In the genomic region with DNA sequence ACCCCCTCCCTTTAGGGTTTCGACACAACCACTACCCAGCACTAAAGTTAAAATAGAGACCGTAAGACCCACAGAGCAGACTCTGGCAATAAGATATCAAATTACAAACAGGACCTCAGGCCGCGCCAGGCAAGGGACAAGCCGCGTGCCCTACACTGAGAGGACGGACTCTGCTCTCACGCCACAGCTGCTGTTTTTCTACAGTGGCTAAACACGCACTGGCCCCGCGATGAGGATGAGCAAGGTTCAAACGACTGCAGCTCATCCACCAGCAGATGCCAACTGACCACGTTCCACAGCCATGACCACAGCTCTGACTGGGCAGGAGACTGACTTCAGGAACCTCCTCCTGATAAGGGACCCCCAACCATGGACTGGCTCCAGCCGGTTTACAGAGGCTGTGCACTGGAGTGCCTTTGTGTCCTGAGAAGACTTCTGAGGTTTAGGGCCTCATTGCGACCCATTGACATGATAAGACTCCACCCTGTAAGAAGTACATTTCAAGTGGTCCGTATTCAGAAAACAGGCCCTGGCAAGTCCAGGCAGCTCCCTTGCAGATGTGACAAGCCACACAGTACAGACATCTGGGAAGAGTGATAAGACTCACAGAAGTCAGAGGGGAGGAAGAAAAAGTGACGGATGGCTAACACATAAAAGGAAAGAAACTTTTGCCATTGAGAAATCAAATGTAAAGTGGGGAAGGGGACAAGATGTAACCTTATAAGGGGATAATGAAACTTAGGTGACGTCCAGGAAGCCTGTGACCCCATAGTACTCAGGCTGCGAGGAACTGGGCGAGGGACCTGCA, we compare ENCODE assay signal across 1 cellular context.
TF ChIP-seq lines count a peak whose summit lies in the region.

No MANE protein-coding gene starts in this region.

TF ChIP-seq in HepG2, 621 proteins besides CTCF, POLR2A, EP300 and RAD21 (continued from another document and continues in another):
- TF ChIP-seq, protein P1, sequence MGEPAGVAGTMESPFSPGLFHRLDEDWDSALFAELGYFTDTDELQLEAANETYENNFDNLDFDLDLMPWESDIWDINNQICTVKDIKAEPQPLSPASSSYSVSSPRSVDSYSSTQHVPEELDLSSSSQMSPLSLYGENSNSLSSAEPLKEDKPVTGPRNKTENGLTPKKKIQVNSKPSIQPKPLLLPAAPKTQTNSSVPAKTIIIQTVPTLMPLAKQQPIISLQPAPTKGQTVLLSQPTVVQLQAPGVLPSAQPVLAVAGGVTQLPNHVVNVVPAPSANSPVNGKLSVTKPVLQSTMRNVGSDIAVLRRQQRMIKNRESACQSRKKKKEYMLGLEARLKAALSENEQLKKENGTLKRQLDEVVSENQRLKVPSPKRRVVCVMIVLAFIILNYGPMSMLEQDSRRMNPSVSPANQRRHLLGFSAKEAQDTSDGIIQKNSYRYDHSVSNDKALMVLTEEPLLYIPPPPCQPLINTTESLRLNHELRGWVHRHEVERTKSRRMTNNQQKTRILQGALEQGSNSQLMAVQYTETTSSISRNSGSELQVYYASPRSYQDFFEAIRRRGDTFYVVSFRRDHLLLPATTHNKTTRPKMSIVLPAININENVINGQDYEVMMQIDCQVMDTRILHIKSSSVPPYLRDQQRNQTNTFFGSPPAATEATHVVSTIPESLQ (CRISPR knock-in tag; conservative IDR thresholded peaks at IDR 0.05): no peak
- TF ChIP-seq ZBTB25 (CRISPR knock-in tag; IDR thresholded peaks at IDR 0.05) (no peak; the same call in 1 of the 2 replicates), RFXANK (CRISPR knock-in tag; IDR thresholded peaks at IDR 0.05) (no peak), MAF1 (CRISPR knock-in tag; IDR thresholded peaks at IDR 0.05; ENCODE audit: borderline replicate concordance) (no peak), NR1H2 (CRISPR knock-in tag; IDR thresholded peaks at IDR 0.05; ENCODE audit: borderline replicate concordance, low read depth) (no peak), GABPB1 (CRISPR knock-in tag; IDR thresholded peaks at IDR 0.05) (peak; percentile 31; the same call in 1 of the 2 replicates), HMGXB4 (CRISPR knock-in tag; IDR thresholded peaks at IDR 0.05; ENCODE audit: borderline replicate concordance in 1 of 2, low read depth in 1 of 2) (peak in 1 of 2 experiments; percentile 47; a peak in 2 of 4 replicates), REPIN1 (CRISPR knock-in tag; IDR thresholded peaks at IDR 0.05; ENCODE audit: borderline replicate concordance, low read depth) (peak; percentile 71; the same call in 1 of the 2 replicates), NCOA2 (CRISPR knock-in tag; IDR thresholded peaks at IDR 0.05) (peak; percentile 76), SP2 (CRISPR knock-in tag; IDR thresholded peaks at IDR 0.05) (peak; percentile 21; the same call in 1 of the 2 replicates), BORCS8-MEF2B (CRISPR knock-in tag; IDR thresholded peaks at IDR 0.05) (0 out of 2 replicates have a peak, but pooled peaks have one; percentile 42), ZNF383 (CRISPR knock-in tag; IDR thresholded peaks at IDR 0.05; ENCODE audit: borderline replicate concordance) (no peak), PAWR (CRISPR knock-in tag; IDR thresholded peaks at IDR 0.05; ENCODE audit: borderline replicate concordance) (no peak), EZH2 (conservative IDR thresholded peaks at IDR 0.05; ENCODE audit: low read depth, low read length) (no peak), UBTF (CRISPR knock-in tag; IDR thresholded peaks at IDR 0.05) (peak; percentile 92), TCF12 (IDR thresholded peaks at IDR 0.05) (no peak), TCF12 (CRISPR knock-in tag; IDR thresholded peaks at IDR 0.05) (no peak), PTBP1 (IDR thresholded peaks at IDR 0.05; ENCODE audit: low read depth, low read length, poor library complexity, severe bottlenecking) (no peak), ZFP41 (CRISPR knock-in tag; IDR thresholded peaks at IDR 0.05; ENCODE audit: borderline replicate concordance) (no peak), JUNB (CRISPR knock-in tag; IDR thresholded peaks at IDR 0.05; ENCODE audit: borderline replicate concordance) (no peak), ZFY (CRISPR knock-in tag; IDR thresholded peaks at IDR 0.05) (peak; percentile 73), KLF11 (CRISPR knock-in tag; IDR thresholded peaks at IDR 0.05) (no peak), ZNF331 (CRISPR knock-in tag; IDR thresholded peaks at IDR 0.05) (peak; percentile 89), SATB2 (CRISPR knock-in tag; IDR thresholded peaks at IDR 0.05) (no peak), KDM5B (CRISPR knock-in tag; IDR thresholded peaks at IDR 0.05; ENCODE audit: borderline replicate concordance) (peak; percentile 39; the same call in 1 of the 2 replicates), TRIM24 (CRISPR knock-in tag; IDR thresholded peaks at IDR 0.05) (peak; percentile 87), YEATS4 (CRISPR knock-in tag; IDR thresholded peaks at IDR 0.05; ENCODE audit: borderline replicate concordance) (peak; percentile 76; the same call in 1 of the 2 replicates), ZMAT5 (CRISPR knock-in tag; IDR thresholded peaks at IDR 0.05; ENCODE audit: borderline replicate concordance, low read depth) (no peak), MZF1 (CRISPR knock-in tag; IDR thresholded peaks at IDR 0.05; ENCODE audit: borderline replicate concordance) (0 out of 2 replicates have a peak, but pooled peaks have one; percentile 49), LBX2 (CRISPR knock-in tag; IDR thresholded peaks at IDR 0.05; ENCODE audit: borderline replicate concordance) (no peak; the same call in 1 of the 2 replicates), ZZZ3 (CRISPR knock-in tag; IDR thresholded peaks at IDR 0.05; ENCODE audit: borderline replicate concordance) (no peak)
- TF ChIP-seq, protein P2, sequence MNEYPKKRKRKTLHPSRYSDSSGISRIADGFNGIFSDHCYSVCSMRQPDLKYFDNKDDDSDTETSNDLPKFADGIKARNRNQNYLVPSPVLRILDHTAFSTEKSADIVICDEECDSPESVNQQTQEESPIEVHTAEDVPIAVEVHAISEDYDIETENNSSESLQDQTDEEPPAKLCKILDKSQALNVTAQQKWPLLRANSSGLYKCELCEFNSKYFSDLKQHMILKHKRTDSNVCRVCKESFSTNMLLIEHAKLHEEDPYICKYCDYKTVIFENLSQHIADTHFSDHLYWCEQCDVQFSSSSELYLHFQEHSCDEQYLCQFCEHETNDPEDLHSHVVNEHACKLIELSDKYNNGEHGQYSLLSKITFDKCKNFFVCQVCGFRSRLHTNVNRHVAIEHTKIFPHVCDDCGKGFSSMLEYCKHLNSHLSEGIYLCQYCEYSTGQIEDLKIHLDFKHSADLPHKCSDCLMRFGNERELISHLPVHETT (CRISPR knock-in tag; conservative IDR thresholded peaks at IDR 0.05): 0 out of 2 replicates have a peak, but pooled peaks have one; percentile 37
- TF ChIP-seq, protein P3, sequence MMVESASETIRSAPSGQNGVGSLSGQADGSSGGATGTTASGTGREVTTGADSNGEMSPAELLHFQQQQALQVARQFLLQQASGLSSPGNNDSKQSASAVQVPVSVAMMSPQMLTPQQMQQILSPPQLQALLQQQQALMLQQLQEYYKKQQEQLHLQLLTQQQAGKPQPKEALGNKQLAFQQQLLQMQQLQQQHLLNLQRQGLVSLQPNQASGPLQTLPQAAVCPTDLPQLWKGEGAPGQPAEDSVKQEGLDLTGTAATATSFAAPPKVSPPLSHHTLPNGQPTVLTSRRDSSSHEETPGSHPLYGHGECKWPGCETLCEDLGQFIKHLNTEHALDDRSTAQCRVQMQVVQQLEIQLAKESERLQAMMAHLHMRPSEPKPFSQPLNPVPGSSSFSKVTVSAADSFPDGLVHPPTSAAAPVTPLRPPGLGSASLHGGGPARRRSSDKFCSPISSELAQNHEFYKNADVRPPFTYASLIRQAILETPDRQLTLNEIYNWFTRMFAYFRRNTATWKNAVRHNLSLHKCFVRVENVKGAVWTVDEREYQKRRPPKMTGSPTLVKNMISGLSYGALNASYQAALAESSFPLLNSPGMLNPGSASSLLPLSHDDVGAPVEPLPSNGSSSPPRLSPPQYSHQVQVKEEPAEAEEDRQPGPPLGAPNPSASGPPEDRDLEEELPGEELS (CRISPR knock-in tag; IDR thresholded peaks at IDR 0.05): peak; percentile 77
- TF ChIP-seq, protein P4, sequence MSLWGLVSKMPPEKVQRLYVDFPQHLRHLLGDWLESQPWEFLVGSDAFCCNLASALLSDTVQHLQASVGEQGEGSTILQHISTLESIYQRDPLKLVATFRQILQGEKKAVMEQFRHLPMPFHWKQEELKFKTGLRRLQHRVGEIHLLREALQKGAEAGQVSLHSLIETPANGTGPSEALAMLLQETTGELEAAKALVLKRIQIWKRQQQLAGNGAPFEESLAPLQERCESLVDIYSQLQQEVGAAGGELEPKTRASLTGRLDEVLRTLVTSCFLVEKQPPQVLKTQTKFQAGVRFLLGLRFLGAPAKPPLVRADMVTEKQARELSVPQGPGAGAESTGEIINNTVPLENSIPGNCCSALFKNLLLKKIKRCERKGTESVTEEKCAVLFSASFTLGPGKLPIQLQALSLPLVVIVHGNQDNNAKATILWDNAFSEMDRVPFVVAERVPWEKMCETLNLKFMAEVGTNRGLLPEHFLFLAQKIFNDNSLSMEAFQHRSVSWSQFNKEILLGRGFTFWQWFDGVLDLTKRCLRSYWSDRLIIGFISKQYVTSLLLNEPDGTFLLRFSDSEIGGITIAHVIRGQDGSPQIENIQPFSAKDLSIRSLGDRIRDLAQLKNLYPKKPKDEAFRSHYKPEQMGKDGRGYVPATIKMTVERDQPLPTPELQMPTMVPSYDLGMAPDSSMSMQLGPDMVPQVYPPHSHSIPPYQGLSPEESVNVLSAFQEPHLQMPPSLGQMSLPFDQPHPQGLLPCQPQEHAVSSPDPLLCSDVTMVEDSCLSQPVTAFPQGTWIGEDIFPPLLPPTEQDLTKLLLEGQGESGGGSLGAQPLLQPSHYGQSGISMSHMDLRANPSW (CRISPR knock-in tag; IDR thresholded peaks at IDR 0.05; ENCODE audit: borderline replicate concordance): peak; percentile 64; the same call in 1 of the 2 replicates
- TF ChIP-seq, protein P5, sequence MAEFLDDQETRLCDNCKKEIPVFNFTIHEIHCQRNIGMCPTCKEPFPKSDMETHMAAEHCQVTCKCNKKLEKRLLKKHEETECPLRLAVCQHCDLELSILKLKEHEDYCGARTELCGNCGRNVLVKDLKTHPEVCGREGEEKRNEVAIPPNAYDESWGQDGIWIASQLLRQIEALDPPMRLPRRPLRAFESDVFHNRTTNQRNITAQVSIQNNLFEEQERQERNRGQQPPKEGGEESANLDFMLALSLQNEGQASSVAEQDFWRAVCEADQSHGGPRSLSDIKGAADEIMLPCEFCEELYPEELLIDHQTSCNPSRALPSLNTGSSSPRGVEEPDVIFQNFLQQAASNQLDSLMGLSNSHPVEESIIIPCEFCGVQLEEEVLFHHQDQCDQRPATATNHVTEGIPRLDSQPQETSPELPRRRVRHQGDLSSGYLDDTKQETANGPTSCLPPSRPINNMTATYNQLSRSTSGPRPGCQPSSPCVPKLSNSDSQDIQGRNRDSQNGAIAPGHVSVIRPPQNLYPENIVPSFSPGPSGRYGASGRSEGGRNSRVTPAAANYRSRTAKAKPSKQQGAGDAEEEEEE (CRISPR knock-in tag; IDR thresholded peaks at IDR 0.05; ENCODE audit: borderline replicate concordance): no peak
- TF ChIP-seq, protein P6, sequence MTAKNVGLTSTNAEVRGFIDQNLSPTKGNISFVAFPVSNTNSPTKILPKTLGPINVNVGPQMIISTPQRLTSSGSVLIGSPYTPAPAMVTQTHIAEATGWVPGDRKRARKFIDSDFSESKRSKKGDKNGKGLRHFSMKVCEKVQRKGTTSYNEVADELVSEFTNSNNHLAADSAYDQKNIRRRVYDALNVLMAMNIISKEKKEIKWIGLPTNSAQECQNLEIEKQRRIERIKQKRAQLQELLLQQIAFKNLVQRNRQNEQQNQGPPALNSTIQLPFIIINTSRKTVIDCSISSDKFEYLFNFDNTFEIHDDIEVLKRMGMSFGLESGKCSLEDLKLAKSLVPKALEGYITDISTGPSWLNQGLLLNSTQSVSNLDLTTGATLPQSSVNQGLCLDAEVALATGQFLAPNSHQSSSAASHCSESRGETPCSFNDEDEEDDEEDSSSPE (CRISPR knock-in tag; IDR thresholded peaks at IDR 0.05): peak; percentile 84
- TF ChIP-seq, protein P7, sequence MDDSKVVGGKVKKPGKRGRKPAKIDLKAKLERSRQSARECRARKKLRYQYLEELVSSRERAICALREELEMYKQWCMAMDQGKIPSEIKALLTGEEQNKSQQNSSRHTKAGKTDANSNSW (CRISPR knock-in tag; IDR thresholded peaks at IDR 0.05; ENCODE audit: borderline replicate concordance): 0 out of 2 replicates have a peak, but pooled peaks have one; percentile 70
